ENCODE assay signal across 8 cellular contexts in genomic region chr3:183884437-183885296, GRCh38. TPM values are rescaled to one million over a fixed set of nuclear protein-coding genes. Genes with fewer than 3 reads are reported as not detected.
DNase-seq lines count a peak whose midpoint lies in the region; ATAC-seq and TF ChIP-seq lines count a peak whose summit lies in the region.

Gene PARL, minus strand, starts transcription at chr3:183884880. Its CDS starts 34 bp downstream, at chr3:183884846.

- peak; percentile 79 for TF ChIP-seq POLR2A in transverse colon (IDR thresholded peaks at IDR 0.05)

- H2BK120ac ChIP-seq in trophoblast cell (ENCODE audit: insufficient read depth, low read length, poor library complexity) = peak within 1 kb of the TSS; percentile 40

- H3K9me2 ChIP-seq in SU-DHL-6 (replicated peaks; ENCODE audit: insufficient read depth, low read length) = no peaks in the 10 kb centered on the region

- H3K4me1 ChIP-seq in cardiac muscle cell (ENCODE audit: low read depth) (peaks cover 12% of the 10 kb centered on the region), trophoblast cell (ENCODE audit: control insufficient read depth in 1 of 2, insufficient read depth in 2 of 2, low read length in 2 of 2) (peaks cover 0 to 3% of the 10 kb centered on the region in 2 experiments), transverse colon (peaks cover 16 to 27% (median 22%) of the 10 kb centered on the region in 4 donors)

- H4K20me1 ChIP-seq in SU-DHL-6 (ENCODE audit: low read depth, low read length) = no peaks in the 10 kb centered on the region

- H3K4me3 ChIP-seq in SU-DHL-6 (ENCODE audit: insufficient read depth, low read length, poor library complexity, severe bottlenecking) (peak within 1 kb of the TSS; percentile 87), cardiac muscle cell (peak within 1 kb of the TSS; percentile 80), trophoblast cell (ENCODE audit: low read depth, low read length) (peak within 1 kb of the TSS; percentile 97), transverse colon (peak within 1 kb of the TSS; percentile 84 to 96 (median 90))

- H2AFZ ChIP-seq in SU-DHL-6 (ENCODE audit: low read depth, low read length, severe bottlenecking) (peak within 1 kb of the TSS; percentile 97), trophoblast cell (ENCODE audit: insufficient read depth, low read length, poor library complexity) (peak within 1 kb of the TSS; percentile 95)

- no peaks in the 10 kb centered on the region for H3K27me3 ChIP-seq in SU-DHL-6 (ENCODE audit: low read length)
- peaks cover 19% of the 10 kb centered on the region for H3K27me3 ChIP-seq in cardiac muscle cell
- H3K27me3 ChIP-seq in trophoblast cell (ENCODE audit: insufficient read depth, low read length) = no peaks in the 10 kb centered on the region
- no peaks in the 10 kb centered on the region for H3K27me3 ChIP-seq in transverse colon

- H4K91ac ChIP-seq in trophoblast cell (ENCODE audit: low read depth, low read length) = peak within 1 kb of the TSS; percentile 89

- intact Hi-C loops in transverse colon (cut with DNase I; ENCODE audit: low total_unique reads) = no loop called here

- peak within 1 kb of the TSS; percentile 97 for H4K12ac ChIP-seq in trophoblast cell (ENCODE audit: low read depth, low read length)

- H2AK5ac ChIP-seq in trophoblast cell (ENCODE audit: low read length) = peak within 1 kb of the TSS; percentile 80

- peak within 1 kb of the TSS; percentile 52 for H2BK5ac ChIP-seq in trophoblast cell (ENCODE audit: low read depth, low read length, poor library complexity)

- TF ChIP-seq CTCF in GM12873 (IDR thresholded peaks at IDR 0.05; ENCODE audit: insufficient read depth, low read depth, low read length, missing control alignments) (peak; percentile 98), SU-DHL-6 (IDR thresholded peaks at IDR 0.05; ENCODE audit: insufficient read depth, low read length, poor library complexity, severe bottlenecking) (peak; percentile 90), cardiac muscle cell (IDR thresholded peaks at IDR 0.05; ENCODE audit: low read depth, low read length) (peak; percentile 94), transverse colon (IDR thresholded peaks at IDR 0.05) (peak; percentile 91 to 96 (median 93))

- WGBS in trophoblast cell (ENCODE audit: extremely low coverage, insufficient coverage, insufficient read length) = no CpG with 5 or more reads among the region's 61 CpGs
- WGBS in transverse colon (ENCODE audit: low coverage in 1 of 2), 2 donors = 0 to 1% methylated on average over 1 to 59 of the region's 61 CpGs

- H3K36me3 ChIP-seq in SU-DHL-6 (ENCODE audit: low read length) (no peaks in the 10 kb centered on the region), cardiac muscle cell (no peaks in the 10 kb centered on the region), trophoblast cell (ENCODE audit: control insufficient read depth in 1 of 2, insufficient read depth in 2 of 2, low read length in 2 of 2) (peaks cover 0 to 2% of the 10 kb centered on the region in 2 experiments), transverse colon (no peaks in the 10 kb centered on the region)

- H3K79me2 ChIP-seq in SU-DHL-6 (ENCODE audit: insufficient read depth, low read length) = peaks cover 47% of the 10 kb centered on the region
- peaks cover 8% of the 10 kb centered on the region for H3K79me2 ChIP-seq in trophoblast cell (ENCODE audit: control insufficient read depth, insufficient read depth, low read length, poor library complexity)

- TF ChIP-seq EP300 in transverse colon (IDR thresholded peaks at IDR 0.05; ENCODE audit: low read depth) = no peak

- H3K79me1 ChIP-seq in trophoblast cell (ENCODE audit: low read length) = peaks cover 5% of the 10 kb centered on the region

- no peaks in the 10 kb centered on the region for H3F3A ChIP-seq in SU-DHL-6 (ENCODE audit: insufficient read depth)

- H3K27ac ChIP-seq in SU-DHL-6 (ENCODE audit: low read depth, low read length) (peak within 1 kb of the TSS; percentile 18; the same call in 1 of the 2 replicates), cardiac muscle cell (peak within 1 kb of the TSS; percentile 54), trophoblast cell (ENCODE audit: low read depth, low read length) (no peak within 1 kb of the TSS), transverse colon (peak within 1 kb of the TSS; percentile 85 to 91 (median 86))

- peak within 1 kb of the TSS; percentile 86 for H3K14ac ChIP-seq in trophoblast cell (ENCODE audit: low read length)

- ATAC-seq in HG02759 (IDR thresholded peaks at IDR 0.05; ENCODE audit: unreplicated experiment) = peak; percentile 99

- no peak within 1 kb of the TSS for H2BK12ac ChIP-seq in trophoblast cell (ENCODE audit: low read length)

- H3K9ac ChIP-seq in SU-DHL-6 (ENCODE audit: low read length) (peak within 1 kb of the TSS; percentile 74), trophoblast cell (ENCODE audit: low read length) (peak within 1 kb of the TSS; percentile 91)

- in situ Hi-C loops in transverse colon (cut with MboI; ENCODE audit: low pct_ligation_motif_present in 1 of 4, low pct_unique_long_range_greater_than_20kb in 1 of 4, low sequenced_read_pairs in 3 of 4) = loop anchor here (25.0 kb wide), 4 partner anchors 253 to 653 kb away; partner anchors contain the start of genes ALG3 (in 3 of the 4), EEF1AKMT4 (in 3 of the 4), VWA5B2 (in 3 of the 4) and CAMK2N2 (in 1 of the 4)

- H3K18ac ChIP-seq in trophoblast cell (ENCODE audit: low read length) = peak within 1 kb of the TSS; percentile 76

- H3K4me2 ChIP-seq in SU-DHL-6 (ENCODE audit: low read depth, low read length, poor library complexity, severe bottlenecking) (peak within 1 kb of the TSS; percentile 76), trophoblast cell (ENCODE audit: low read length) (peak within 1 kb of the TSS; percentile 71)

- H3K23ac ChIP-seq in trophoblast cell (ENCODE audit: low read length) = no peak within 1 kb of the TSS

- H3K9me3 ChIP-seq in SU-DHL-6 (ENCODE audit: insufficient read depth, low read length) (no peaks in the 10 kb centered on the region), cardiac muscle cell (ENCODE audit: low read depth) (no peaks in the 10 kb centered on the region), trophoblast cell (ENCODE audit: insufficient read depth, low read depth, low read length) (no peaks in the 10 kb centered on the region), transverse colon (no peaks in the 10 kb centered on the region)

- DNase-seq in NCI-H128 (lab: John Stamatoyannopoulos, UW; ENCODE audit: unreplicated experiment) (peak; percentile 91), cardiac muscle cell (ENCODE audit: low read depth in 1 of 2, low spot score in 1 of 2) (peak; percentile 93 to 96), trophoblast cell (peak; percentile 93 to 98), transverse colon (peak; percentile 97)
- DNase-seq in activated naive CD8-positive, alpha-beta T cell treated with anti-CD3 and anti-CD28 coated beads, Interleukin-2, amount 50 U/mL, for 16 hours (ENCODE audit: low read depth, low spot score) = peak; percentile 96

- H3K4ac ChIP-seq in trophoblast cell (ENCODE audit: low read depth, low read length) = peak within 1 kb of the TSS; percentile 89

- H4K8ac ChIP-seq in trophoblast cell (ENCODE audit: low read depth, low read length) = peak within 1 kb of the TSS; percentile 93

RNA-seq across cellular contexts. Expression of gene PARL, which starts in this region (rescaled TPM):
- 37.5 and 44.6 TPM in 2 replicates for total RNA-seq in cardiac muscle cell
- polyA plus RNA-seq in cardiac muscle cell = 82.2 and 99.9 TPM in 2 replicates
- 54.4 and 56.6 TPM in 2 replicates for polyA plus RNA-seq in trophoblast cell (2013)
- total RNA-seq in transverse colon = 10 to 100 TPM; 27.3 to 61.3 (median 48.8) TPM
